ENCODE assay signal across 20 cellular contexts in the genomic region with DNA sequence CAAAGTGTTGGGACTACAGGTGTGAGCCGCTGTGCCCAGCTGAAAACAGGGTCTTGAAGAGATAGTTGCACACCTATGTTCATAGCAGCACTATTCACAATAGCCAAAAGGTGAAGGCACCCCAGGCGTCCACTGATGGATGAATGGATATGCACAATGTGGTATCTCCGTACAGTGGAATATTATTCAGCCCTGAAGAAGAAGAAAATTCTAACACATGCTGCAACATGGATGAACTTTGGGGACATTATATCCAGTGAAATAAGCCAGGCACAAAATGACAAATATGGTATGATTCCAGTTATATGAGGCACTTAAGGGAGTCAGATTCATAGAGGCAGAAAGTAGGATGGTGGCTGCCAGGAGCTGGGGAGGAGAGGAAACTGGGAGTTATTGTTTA.
A peak's percentile ranks its signal among the peaks of the same experiment; 100 is the strongest.
DNase-seq lines count a peak whose midpoint lies in the region; ATAC-seq, FAIRE-seq and TF ChIP-seq lines count a peak whose summit lies in the region.
"Had no signal": no experiment of that assay in that cellular context is flagged by ENCODE, and none has a peak within 500 bp of the region (broad histone marks: within the 10 kb centered on the region; RNA-seq: fewer than 3 reads in every experiment).

No MANE protein-coding gene starts in this region.

- intact Hi-C loops in K562 (cut with micrococcal nuclease) (no loop called here), kidney (cut with DNase I) (no loop called here), sciatic nerve (cut with DNase I) (no loop called here)

- H3K79me2 ChIP-seq in K562 (ENCODE audit: control insufficient read depth, insufficient read depth, low read length) = no peaks in the 10 kb centered on the region
- H3K79me2 ChIP-seq in GM23248 (ENCODE audit: insufficient read depth) = no peaks in the 10 kb centered on the region

- BruUV-seq in K562 (replicated peaks; lab: Mats Ljungman, UMichigan) = no TSS peak

- CTCF ChIA-PET in K562 (lab: Yijun Ruan, JAX; ENCODE audit: low intra/inter-chr PET ratio) = interaction anchor here (0.7 kb wide), 1 partner anchor 11 kb away, joined by 4 read pairs; no protein-coding TSS in a partner anchor

- H3K36me3 Mint-ChIP-seq in chondrocyte (ENCODE audit: low read depth) = no peaks in the 10 kb centered on the region
- H3K36me3 Mint-ChIP-seq in stimulated activated memory B cell treated with anti-CD40 and anti-IgM and Interleukin-4, amounts not matched to agents 10 μg/mL and 1 μg/mL and 100 μg/mL, for 72 hours = peaks cover 5% of the 10 kb centered on the region
- H3K36me3 Mint-ChIP-seq: CD4-positive, CD25-positive, alpha-beta regulatory T cell; CD8-positive, alpha-beta T cell had no signal

- POLR2A ChIA-PET in K562 (lab: Yijun Ruan, JAX) = interaction anchor here (1.7 kb wide), 1 partner anchor 10 kb away, joined by 3 read pairs; no protein-coding TSS in a partner anchor

- H3K4me2 ChIP-seq in K562 (ENCODE audit: insufficient read depth, low read length) (no peak overlapping the region), GM23248 (ENCODE audit: unreplicated experiment) (no peak overlapping the region)
- H3K4me2 ChIP-seq: BLaER1 had no signal

- TF ChIP-seq CTCF in K562 (IDR thresholded peaks at IDR 0.05 in 2 of 3, conservative IDR thresholded peaks at IDR 0.05 in 1 of 3; ENCODE audit: insufficient read depth in 2 of 3, low read depth in 1 of 3, low read length in 3 of 3) = no peak
- no peak for TF ChIP-seq CTCF in chondrocyte (IDR thresholded peaks at IDR 0.05)
- no peak for TF ChIP-seq CTCF in kidney (IDR thresholded peaks at IDR 0.05; ENCODE audit: borderline replicate concordance, extremely low read depth, insufficient read depth)

- H3K27me3 ChIP-seq in K562 (ENCODE audit: control insufficient read depth in 2 of 2, insufficient read depth in 2 of 2, low read length in 2 of 2) = peaks cover 27 to 50% of the 10 kb centered on the region in 2 experiments
- peaks cover 10% of the 10 kb centered on the region; the same call in 1 of the 2 replicates for H3K27me3 ChIP-seq in GM23248 (replicated peaks; ENCODE audit: insufficient read depth)
- H3K27me3 ChIP-seq: BLaER1 had no signal

- H3K9me3 ChIP-seq in K562 (replicated peaks; ENCODE audit: control insufficient read depth, insufficient read depth, low read depth, low read length) (no peaks in the 10 kb centered on the region), kidney (ENCODE audit: control insufficient read depth in 1 of 2, low read length in 2 of 2) (no peaks in the 10 kb centered on the region), GM23248 (ENCODE audit: low read depth) (no peaks in the 10 kb centered on the region)
- H3K9me3 ChIP-seq: BLaER1, Caco-2 had no signal

- H3K9me1 ChIP-seq in K562 (ENCODE audit: control insufficient read depth, insufficient read depth, low read length) = peaks cover 8% of the 10 kb centered on the region

- no peaks in the 10 kb centered on the region for H3K4me1 Mint-ChIP-seq in chondrocyte (ENCODE audit: low read depth)
- no peaks in the 10 kb centered on the region for H3K4me1 Mint-ChIP-seq in stimulated activated memory B cell treated with anti-CD40 and anti-IgM and Interleukin-4, amounts not matched to agents 10 μg/mL and 1 μg/mL and 100 μg/mL, for 72 hours
- H3K4me1 Mint-ChIP-seq: CD4-positive, CD25-positive, alpha-beta regulatory T cell had no signal

- no peak overlapping the region for H3K4me3 Mint-ChIP-seq in chondrocyte (ENCODE audit: unreplicated experiment)
- H3K4me3 Mint-ChIP-seq in stimulated activated memory B cell treated with anti-CD40 and anti-IgM and Interleukin-4, amounts not matched to agents 10 μg/mL and 1 μg/mL and 100 μg/mL, for 72 hours = no peak overlapping the region
- H3K4me3 Mint-ChIP-seq: CD4-positive, CD25-positive, alpha-beta regulatory T cell; CD8-positive, alpha-beta T cell had no signal

- no peak for TF ChIP-seq RAD21 in K562 (CRISPR knock-in tag; conservative IDR thresholded peaks at IDR 0.05 in 1 of 2, IDR thresholded peaks at IDR 0.05 in 1 of 2)

- H3K9ac ChIP-seq in K562 (ENCODE audit: insufficient read depth in 1 of 2, low read depth in 2 of 2, low read length in 2 of 2) = no peak overlapping the region
- no peak overlapping the region for H3K9ac ChIP-seq in kidney (ENCODE audit: low read length in 2 of 2)
- no peak overlapping the region for H3K9ac ChIP-seq in GM23248
- H3K9ac ChIP-seq: BLaER1 had no signal

- TF ChIP-seq POLR2A in K562 (conservative IDR thresholded peaks at IDR 0.05) = no peak

- in situ Hi-C loops in K562 (cut with MboI) = no loop called here
- in situ Hi-C loops in GM23248 (cut with MboI) = no loop called here

- peaks cover 6% of the 10 kb centered on the region; the same call in 1 of the 2 replicates for H4K20me1 ChIP-seq in K562 (replicated peaks; ENCODE audit: control insufficient read depth, insufficient read depth, low read length)
- H4K20me1 ChIP-seq in GM23248 (ENCODE audit: insufficient read depth) = no peaks in the 10 kb centered on the region
- H4K20me1 ChIP-seq: BLaER1 had no signal

- FAIRE-seq in K562 (lab: Jason Lieb, UNC) (no peak), kidney (lab: Jason Lieb, UNC) (no peak)
- FAIRE-seq: G401.6, GM12892, GM19239 had no signal

- peaks cover 6% of the 10 kb centered on the region for H3K9me3 Mint-ChIP-seq in chondrocyte (ENCODE audit: low read depth)
- peaks cover 7% of the 10 kb centered on the region for H3K9me3 Mint-ChIP-seq in stimulated activated memory B cell treated with anti-CD40 and anti-IgM and Interleukin-4, amounts not matched to agents 10 μg/mL and 1 μg/mL and 100 μg/mL, for 72 hours

- peaks cover 39% of the 10 kb centered on the region for H3K27me3 Mint-ChIP-seq in chondrocyte (ENCODE audit: low read depth)
- peaks cover 89% of the 10 kb centered on the region for H3K27me3 Mint-ChIP-seq in stimulated activated memory B cell treated with anti-CD40 and anti-IgM and Interleukin-4, amounts not matched to agents 10 μg/mL and 1 μg/mL and 100 μg/mL, for 72 hours

- H3K4me1 ChIP-seq in K562 (replicated peaks in 1 of 2; ENCODE audit: control insufficient read depth in 2 of 2, insufficient read depth in 2 of 2, low read length in 2 of 2) (peaks cover 8 to 9% of the 10 kb centered on the region in 2 experiments), kidney (ENCODE audit: control insufficient read depth in 1 of 2, insufficient read depth in 1 of 2, low read depth in 1 of 2, low read length in 2 of 2) (no peaks in the 10 kb centered on the region), GM23248 (ENCODE audit: insufficient read depth) (no peaks in the 10 kb centered on the region)
- H3K4me1 ChIP-seq: BLaER1 had no signal

- H3F3A ChIP-seq in GM23248 (ENCODE audit: insufficient read depth) = no peaks in the 10 kb centered on the region

- H3K9me2 ChIP-seq in GM23248 (ENCODE audit: insufficient read depth) = no peaks in the 10 kb centered on the region

- ATAC-seq in K562 (no peak), sciatic nerve (no peak), GM18861 (IDR thresholded peaks at IDR 0.05; ENCODE audit: unreplicated experiment) (no peak)
- no peak for ATAC-seq in stimulated activated memory B cell treated with anti-CD40 and anti-IgM and Interleukin-4, amounts not matched to agents 10 μg/mL and 1 μg/mL and 100 μg/mL, for 72 hours
- ATAC-seq: CD8-positive, alpha-beta T cell had no signal

- H2AFZ ChIP-seq in K562 (ENCODE audit: low read depth, low read length) (no peak overlapping the region), GM23248 (no peak overlapping the region)

- H3K4me3 ChIP-seq in K562 = no peak overlapping the region
- no peak overlapping the region for H3K4me3 ChIP-seq in kidney (ENCODE audit: low read length in 2 of 2)
- no peak overlapping the region for H3K4me3 ChIP-seq in GM23248
- H3K4me3 ChIP-seq: BLaER1 had no signal

- no peak overlapping the region for H3K27ac ChIP-seq in K562 (ENCODE audit: extremely low read depth, low read depth, low read length)
- H3K27ac ChIP-seq in kidney (ENCODE audit: low read depth in 2 of 2, low read length in 2 of 2) = no peak overlapping the region
- H3K27ac ChIP-seq in GM23248 = no peak overlapping the region
- H3K27ac ChIP-seq: BLaER1, C4-2B had no signal

- no peak for TF ChIP-seq EP300 in K562 (IDR thresholded peaks at IDR 0.05; ENCODE audit: low read length)

- H3K36me3 ChIP-seq in K562 (ENCODE audit: control insufficient read depth, insufficient read depth, low read length) (no peaks in the 10 kb centered on the region), kidney (ENCODE audit: control insufficient read depth in 1 of 2, insufficient read depth in 2 of 2, low read length in 2 of 2) (no peaks in the 10 kb centered on the region), GM23248 (ENCODE audit: low read depth) (no peaks in the 10 kb centered on the region)
- H3K36me3 ChIP-seq: BLaER1 had no signal

- no peak for DNase-seq in K562 (ENCODE audit: extremely low read depth in 1 of 4, low spot score in 3 of 4)
- DNase-seq in chondrocyte (ENCODE audit: low spot score) = peak; percentile 34
- peak; percentile 10 for DNase-seq in kidney
- peak; percentile 31 for DNase-seq in sciatic nerve (ENCODE audit: low spot score)
- no peak for DNase-seq in GM23248
- DNase-seq: Caco-2; CD4-positive, CD25-positive, alpha-beta regulatory T cell; CD8-positive, alpha-beta T cell; DMS153; DND-41; GOT3; H7; HCEC 1CT had no signal

- no peak overlapping the region for H3K27ac Mint-ChIP-seq in chondrocyte (ENCODE audit: unreplicated experiment)
- H3K27ac Mint-ChIP-seq in stimulated activated memory B cell treated with anti-CD40 and anti-IgM and Interleukin-4, amounts not matched to agents 10 μg/mL and 1 μg/mL and 100 μg/mL, for 72 hours = no peak overlapping the region
- H3K27ac Mint-ChIP-seq: CD4-positive, CD25-positive, alpha-beta regulatory T cell; CD8-positive, alpha-beta T cell had no signal

- whole genome bisulfite sequencing in K562 (ENCODE audit: insufficient coverage, low coverage, missing lambda C conversion rate) = 15% methylated on average over 3 of the region's 3 CpGs
- 70 to 78% methylated on average over 3 of the region's 3 CpGs for WGBS in GM23248 (ENCODE audit: low coverage in 1 of 2, low lambda C conversion rate in 2 of 2, missing lambda C conversion rate in 2 of 2), 2 experiments

TF ChIP-seq in K562, 482 proteins besides CTCF, POLR2A, EP300 and RAD21:
- TF ChIP-seq ZNF146 (CRISPR knock-in tag; IDR thresholded peaks at IDR 0.05; ENCODE audit: unreplicated experiment) (peak; percentile 96), ZC3H4 (CRISPR knock-in tag; IDR thresholded peaks at IDR 0.05; ENCODE audit: borderline replicate concordance) (no peak), RBM25 (IDR thresholded peaks at IDR 0.05; ENCODE audit: low read depth, low read length, severe bottlenecking) (peak; percentile 38)

Comparison
In these comparisons a context has a peak if more than half of its experiments do, and no peak if none do; other contexts are left out.
1. DNase-seq: peak in chondrocyte (single experiment), kidney (single experiment) and sciatic nerve (single experiment); none in K562 (0 of 4) and GM23248 (single experiment).